ENCODE assay signal across 1 cellular context in genomic region chr15:23434699-23435098, GRCh38.
TF ChIP-seq lines count a peak whose summit lies in the region.

No MANE protein-coding gene starts in this region.

TF ChIP-seq in HepG2, 621 proteins besides CTCF, POLR2A, EP300 and RAD21 (continued from another document):
- TF ChIP-seq PAXIP1 (CRISPR knock-in tag; conservative IDR thresholded peaks at IDR 0.05): 0 out of 2 replicates have a peak, but pooled peaks have one; percentile 16
- peak; percentile 17; the same call in 1 of the 2 replicates for TF ChIP-seq ARID5B (CRISPR knock-in tag; IDR thresholded peaks at IDR 0.05)
